ENCODE assay signal across 36 cellular contexts in genomic region chr22:43333978-43334377, GRCh38. TPM values are rescaled to one million over a fixed set of nuclear protein-coding genes. Genes with fewer than 3 reads are reported as not detected.
"Had no signal": no experiment of that assay in that cellular context is flagged by ENCODE, and none has a peak within 500 bp of the region (broad histone marks: within the 10 kb centered on the region; RNA-seq: fewer than 3 reads in every experiment).

No MANE protein-coding gene starts in this region.

- H3K36me3 ChIP-seq: MG63 had no signal

- H3K27me3 ChIP-seq: MG63 had no signal

- H3K4me3 ChIP-seq: MG63 had no signal

- DNase-seq: Karpas-422, Kasumi-1, MG63, MV-4-11, NCI-H1048, NCI-H1092, NCI-H1092 treated with DMSO at 0.1 percent for 48 hours, NCI-H1105, NCI-H1105 treated with DMSO at 0.1 percent for 48 hours, NCI-H1417, NCI-H1417 treated with DMSO at 0.1 percent for 48 hours, NCI-H1436, NCI-H1436 treated with DMSO at 0.1 percent for 48 hours, NCI-H146, NCI-H1694, NCI-H1694 treated with DMSO at 0.1 percent for 48 hours, NCI-H187, NCI-H187 treated with DMSO at 0.1 percent for 48 hours, NCI-H1930, NCI-H2029, NCI-H2029 treated with DMSO at 0.1 percent for 48 hours, NCI-H2081, NCI-H2081 treated with DMSO at 0.1 percent for 48 hours, NCI-H2107, NCI-H2171, NCI-H2171 treated with DMSO at 0.1 percent for 48 hours, NCI-H2227 treated with DMSO at 0.1 percent for 48 hours, NCI-H226, NCI-H345, NCI-H446, NCI-H446 treated with DMSO at 0.1 percent for 48 hours, NCI-H510A, NCI-H510A treated with DMSO at 0.1 percent for 48 hours, NCI-H524 had no signal

- H3K9me3 ChIP-seq: MG63 had no signal

RNA-seq across cellular contexts. Expression of gene SCUBE1, which starts 9.2 kb away (rescaled TPM):
- total RNA-seq: LHCN-M2, MCF 10A had no signal
